8 cellular contexts compared by ENCODE assay signal in the genomic region with DNA sequence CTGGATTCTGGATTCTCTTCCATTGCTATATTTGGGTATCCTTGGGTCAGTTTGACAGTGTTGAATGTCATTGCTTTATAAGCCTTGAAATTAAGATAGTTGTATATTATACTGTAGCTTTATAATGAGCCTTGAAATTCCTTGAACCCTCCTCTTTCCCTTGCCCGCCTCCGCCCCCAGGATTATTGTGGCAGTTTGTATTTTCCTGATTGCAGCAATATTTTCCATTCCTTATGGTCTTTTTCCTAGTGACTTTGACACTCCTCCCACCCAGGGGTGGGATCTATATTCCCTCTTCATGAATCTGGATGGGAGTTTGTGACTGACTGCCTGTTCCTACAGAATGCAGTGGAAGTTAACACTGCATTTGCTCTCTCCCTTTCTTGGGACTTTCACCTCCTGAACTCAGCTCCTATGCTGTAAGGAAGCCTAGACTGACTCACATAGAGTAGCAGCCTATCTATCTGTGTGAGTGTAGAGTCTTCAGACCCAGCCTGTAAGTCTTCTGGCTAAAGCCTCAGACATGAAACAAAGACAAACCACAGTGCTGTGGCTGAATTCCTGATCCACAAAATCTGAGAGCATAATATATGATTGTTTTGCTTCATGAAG. TPM values are rescaled to one million over a fixed set of nuclear protein-coding genes. Genes with fewer than 3 reads are reported as not detected.
A peak's percentile ranks its signal among the peaks of the same experiment; 100 is the strongest.
DNase-seq lines count a peak whose midpoint lies in the region; ATAC-seq and TF ChIP-seq lines count a peak whose summit lies in the region.

No MANE protein-coding gene starts in this region.

- no peaks in the 10 kb centered on the region for H3K4me1 ChIP-seq in vagina

- peaks cover 38% of the 10 kb centered on the region for H3K4me1 Mint-ChIP-seq in stimulated activated naive CD8-positive, alpha-beta T cell treated with anti-CD3 and anti-CD28 coated beads, Interleukin-15, Interleukin-2, amounts not matched to agents 100 ng/mL and 50 ng/mL, for 24 hours (ENCODE audit: low read depth)
- peaks cover 16 to 18% of the 10 kb centered on the region in 2 donors for H3K4me1 Mint-ChIP-seq in immature natural killer cell

- no peaks in the 10 kb centered on the region for H3K9me3 Mint-ChIP-seq in stimulated activated naive CD8-positive, alpha-beta T cell treated with anti-CD3 and anti-CD28 coated beads, Interleukin-15, Interleukin-2, amounts not matched to agents 100 ng/mL and 50 ng/mL, for 24 hours
- no peaks in the 10 kb centered on the region for H3K9me3 Mint-ChIP-seq in activated naive CD4-positive, alpha-beta T cell treated with anti-CD3 and anti-CD28 coated beads, Interleukin-2, amount 50 U/mL, for 72 hours
- no peaks in the 10 kb centered on the region for H3K9me3 Mint-ChIP-seq in immature natural killer cell

- no peak for ATAC-seq in stimulated activated naive CD8-positive, alpha-beta T cell treated with anti-CD3 and anti-CD28 coated beads, Interleukin-15, Interleukin-2, amounts not matched to agents 100 U/mL and 50 U/mL, for 24 hours
- ATAC-seq in activated naive CD4-positive, alpha-beta T cell treated with anti-CD3 and anti-CD28 coated beads, Interleukin-2, amount 50 U/mL, for 72 hours = no peak

- no peaks in the 10 kb centered on the region for H3K36me3 ChIP-seq in vagina

- intact Hi-C loops in vagina (cut with DNase I) = loop anchor here (5.0 kb wide), 1 partner anchor 43 kb away; the partner anchor contains the start of genes BRCC3, CMC4 and MTCP1

- no peaks in the 10 kb centered on the region for H3K36me3 Mint-ChIP-seq in stimulated activated naive CD8-positive, alpha-beta T cell treated with anti-CD3 and anti-CD28 coated beads, Interleukin-15, Interleukin-2, amounts not matched to agents 100 ng/mL and 50 ng/mL, for 24 hours (ENCODE audit: low read depth)
- no peaks in the 10 kb centered on the region for H3K36me3 Mint-ChIP-seq in activated naive CD4-positive, alpha-beta T cell treated with anti-CD3 and anti-CD28 coated beads, Interleukin-2, amount 50 U/mL, for 72 hours
- no peaks in the 10 kb centered on the region for H3K36me3 Mint-ChIP-seq in immature natural killer cell

- no peaks in the 10 kb centered on the region for H3K9me3 ChIP-seq in vagina

- H3K4me3 ChIP-seq in vagina = no peak overlapping the region

- no peak for DNase-seq in stimulated activated naive CD8-positive, alpha-beta T cell treated with anti-CD3 and anti-CD28 coated beads, Interleukin-15, Interleukin-2, amounts not matched to agents 100 U/mL and 50 U/mL, for 24 hours
- no peak for DNase-seq in activated naive CD4-positive, alpha-beta T cell treated with anti-CD3 and anti-CD28 coated beads, Interleukin-2, amount 50 U/mL, for 72 hours (ENCODE audit: low spot score in 2 of 2)
- DNase-seq in immature natural killer cell (no peak), vagina (ENCODE audit: extremely low spot score in 2 of 2) (no peak), COLO668 (lab: John Stamatoyannopoulos, UW; ENCODE audit: unreplicated experiment) (no peak), NCI-H1930 (lab: John Stamatoyannopoulos, UW) (no peak), ureter (ENCODE audit: low spot score) (no peak)

- H3K27ac ChIP-seq in vagina = peak overlapping the region; percentile 89

- H3K4me3 Mint-ChIP-seq in stimulated activated naive CD8-positive, alpha-beta T cell treated with anti-CD3 and anti-CD28 coated beads, Interleukin-15, Interleukin-2, amounts not matched to agents 100 ng/mL and 50 ng/mL, for 24 hours = peak overlapping the region; percentile 89
- peak overlapping the region in 3 of 5 donors; percentile 6 to 92 (median 26) for H3K4me3 Mint-ChIP-seq in immature natural killer cell

- no peak for TF ChIP-seq CTCF in vagina (IDR thresholded peaks at IDR 0.05)

- no peaks in the 10 kb centered on the region for H3K27me3 ChIP-seq in vagina

- no peak for TF ChIP-seq POLR2A in vagina (IDR thresholded peaks at IDR 0.05)

- no peaks in the 10 kb centered on the region for H3K27me3 Mint-ChIP-seq in stimulated activated naive CD8-positive, alpha-beta T cell treated with anti-CD3 and anti-CD28 coated beads, Interleukin-15, Interleukin-2, amounts not matched to agents 100 ng/mL and 50 ng/mL, for 24 hours
- peaks cover 8 to 15% (median 8%) of the 10 kb centered on the region in 3 donors for H3K27me3 Mint-ChIP-seq in immature natural killer cell (ENCODE audit: low read depth in 3 of 3)

- H3K27ac Mint-ChIP-seq in stimulated activated naive CD8-positive, alpha-beta T cell treated with anti-CD3 and anti-CD28 coated beads, Interleukin-15, Interleukin-2, amounts not matched to agents 100 ng/mL and 50 ng/mL, for 24 hours = peak overlapping the region; percentile 91
- H3K27ac Mint-ChIP-seq in activated naive CD4-positive, alpha-beta T cell treated with anti-CD3 and anti-CD28 coated beads, Interleukin-2, amount 50 U/mL, for 72 hours = peak overlapping the region; percentile 79 to 92
- H3K27ac Mint-ChIP-seq in immature natural killer cell = peak overlapping the region; percentile 63 to 98 (median 96)

RNA-seq across cellular contexts. Expression of gene FUNDC2, which starts 2.2 kb away (rescaled TPM):
- 10 to 100 TPM; 62.2 to 95.1 TPM for total RNA-seq in activated naive CD4-positive, alpha-beta T cell treated with anti-CD3 and anti-CD28 coated beads, Interleukin-2, amount 50 U/mL, for 72 hours
- 100 to 1,000 TPM; 182 to 241 (median 234) TPM for polyA plus RNA-seq in immature natural killer cell
- total RNA-seq in vagina (53.5 TPM), ureter (78.4 TPM)

RNA-seq across cellular contexts. Expression of gene F8, which starts 6.3 kb away (rescaled TPM):
- 1 to 10 TPM; 5.6 to 5.8 TPM for total RNA-seq in activated naive CD4-positive, alpha-beta T cell treated with anti-CD3 and anti-CD28 coated beads, Interleukin-2, amount 50 U/mL, for 72 hours
- polyA plus RNA-seq in immature natural killer cell = 1 to 10 TPM; 1.1 to 3.4 (median 2.7) TPM
- total RNA-seq in vagina (5.4 TPM), ureter (28.2 TPM)

RNA-seq across cellular contexts. Expression of gene CMC4, which starts 42.1 kb away (rescaled TPM):
- total RNA-seq in activated naive CD4-positive, alpha-beta T cell treated with anti-CD3 and anti-CD28 coated beads, Interleukin-2, amount 50 U/mL, for 72 hours = 1 to 10 TPM; 4.8 to 7.6 TPM
- 10 to 100 TPM; 23.3 to 26.3 (median 23.6) TPM for polyA plus RNA-seq in immature natural killer cell
- 21.9 TPM for total RNA-seq in vagina
- 9.1 TPM for total RNA-seq in ureter

RNA-seq across cellular contexts. Expression of gene MTCP1, which starts 42.1 kb away (rescaled TPM):
- total RNA-seq in activated naive CD4-positive, alpha-beta T cell treated with anti-CD3 and anti-CD28 coated beads, Interleukin-2, amount 50 U/mL, for 72 hours = 10 to 100 TPM; 17.1 to 19.5 TPM
- 10 to 100 TPM; 28.8 to 55.6 (median 33.0) TPM for polyA plus RNA-seq in immature natural killer cell
- total RNA-seq in vagina (6.9 TPM), ureter (17.7 TPM)

RNA-seq across cellular contexts. Expression of gene BRCC3, which starts 42.5 kb away (rescaled TPM):
- 10 to 100 TPM; 15.7 to 31.5 TPM for total RNA-seq in activated naive CD4-positive, alpha-beta T cell treated with anti-CD3 and anti-CD28 coated beads, Interleukin-2, amount 50 U/mL, for 72 hours
- 10 to 100 TPM; 19.4 to 34.2 (median 24.5) TPM for polyA plus RNA-seq in immature natural killer cell
- total RNA-seq in vagina (11.5 TPM), ureter (23.3 TPM)
